ENCODE assay signal across 16 cellular contexts in genomic region chr1:167474191-167474641, GRCh38. TPM values are rescaled to one million over a fixed set of nuclear protein-coding genes. Genes with fewer than 3 reads are reported as not detected.
DNase-seq lines count a peak whose midpoint lies in the region; ATAC-seq and TF ChIP-seq lines count a peak whose summit lies in the region.
"Had no signal": no experiment of that assay in that cellular context is flagged by ENCODE, and none has a peak within 500 bp of the region (broad histone marks: within the 10 kb centered on the region; RNA-seq: fewer than 3 reads in every experiment).

No MANE protein-coding gene starts in this region.

- H3K27me3 Mint-ChIP-seq in CD8-positive, alpha-beta T cell (ENCODE audit: low read depth), result no peaks in the 10 kb centered on the region

- H3K4ac ChIP-seq in neuronal stem cell (ENCODE audit: low read length), result no peak overlapping the region
- no peak overlapping the region for H3K4ac ChIP-seq in mesenchymal stem cell (ENCODE audit: low read depth in 1 of 2, low read length in 2 of 2)

- POLR2A ChIA-PET in CD8-positive, alpha-beta T cell (lab: Charles Lee), result interaction anchor here (1.4 to 1.8 kb wide), 3 partner anchors 27 to 42 kb away, joined by 6 read pairs; no protein-coding TSS in a partner anchor

- peak overlapping the region; percentile 57 for H2AFZ ChIP-seq in neuronal stem cell (ENCODE audit: low read length)
- no peak overlapping the region for H2AFZ ChIP-seq in mesenchymal stem cell (ENCODE audit: low read depth, low read length)

- H3K9ac ChIP-seq in neuronal stem cell (ENCODE audit: low read depth, low read length, poor library complexity) (no peak overlapping the region), mesenchymal stem cell (ENCODE audit: low read length) (no peak overlapping the region)

- DNase-seq in CD8-positive, alpha-beta T cell, result peak in 4 of 7 experiments; percentile 43 to 71 (median 55)
- DNase-seq in T-helper 2 cell (peak in 4 of 5 experiments; percentile 47 to 72 (median 60)), neuronal stem cell (ENCODE audit: low spot score) (no peak), right cardiac atrium (no peak), Ammon's horn (ENCODE audit: low spot score) (no peak), mesenchymal stem cell (no peak)
- peak; percentile 29 for DNase-seq in activated T-helper 9 cell treated with anti-CD3 and anti-CD28 coated beads, Interleukin-2, amount 50 U/mL, for 16 hours (ENCODE audit: low read depth)
- DNase-seq: brain microvascular endothelial cell; glutamatergic neuron; IMR-90; NCI-H187; NK-92 treated with Interleukin-12 subunit alpha and Interleukin-12 subunit beta, amount 100 ng/mL, for 24 hours had no signal

- H3K27me3 ChIP-seq in CD8-positive, alpha-beta T cell (ENCODE audit: insufficient read depth, low read length), result no peaks in the 10 kb centered on the region
- H3K27me3 ChIP-seq in neuronal stem cell (ENCODE audit: control insufficient read depth in 3 of 3, insufficient read depth in 3 of 3, low read depth in 1 of 3, low read length in 3 of 3) (no peaks in the 10 kb centered on the region), right cardiac atrium (ENCODE audit: control insufficient read depth, insufficient read depth) (no peaks in the 10 kb centered on the region), mesenchymal stem cell (ENCODE audit: control insufficient read depth in 1 of 2, insufficient read depth in 1 of 2, low read length in 2 of 2) (peaks cover 5 to 13% of the 10 kb centered on the region in 2 experiments)
- H3K27me3 ChIP-seq: brain microvascular endothelial cell, vagina had no signal

- peak; percentile 82 for ATAC-seq in CD8-positive, alpha-beta T cell
- ATAC-seq in GM19467 (IDR thresholded peaks at IDR 0.05; ENCODE audit: unreplicated experiment) (no peak), right cardiac atrium (no peak)

- no peak overlapping the region for H3K23ac ChIP-seq in neuronal stem cell (ENCODE audit: low read depth, low read length, poor library complexity)
- no peak overlapping the region for H3K23ac ChIP-seq in mesenchymal stem cell (ENCODE audit: low read length in 2 of 2)

- peak overlapping the region; percentile 5 for H3K4me3 ChIP-seq in CD8-positive, alpha-beta T cell (ENCODE audit: low read depth, low read length)
- H3K4me3 ChIP-seq in neuronal stem cell (ENCODE audit: low read length in 2 of 2) (no peak overlapping the region), right cardiac atrium (ENCODE audit: low read length) (no peak overlapping the region), mesenchymal stem cell (ENCODE audit: insufficient read depth in 1 of 2, low read depth in 1 of 2, low read length in 2 of 2) (no peak overlapping the region)
- H3K4me3 ChIP-seq: SK-N-MC, vagina had no signal

- H2BK120ac ChIP-seq in neuronal stem cell (ENCODE audit: low read depth, low read length), result no peak overlapping the region
- H2BK120ac ChIP-seq in mesenchymal stem cell (ENCODE audit: low read depth, low read length), result no peak overlapping the region

- peaks cover 51% of the 10 kb centered on the region for H3K36me3 Mint-ChIP-seq in CD8-positive, alpha-beta T cell

- H3K36me3 ChIP-seq in CD8-positive, alpha-beta T cell (ENCODE audit: insufficient read depth, low read length), result no peaks in the 10 kb centered on the region
- H3K36me3 ChIP-seq in neuronal stem cell (replicated peaks in 1 of 2; ENCODE audit: control insufficient read depth in 2 of 2, insufficient read depth in 2 of 2, low read length in 2 of 2) (no peaks in the 10 kb centered on the region), mesenchymal stem cell (ENCODE audit: control insufficient read depth in 1 of 2, insufficient read depth in 2 of 2, low read depth in 1 of 2, low read length in 2 of 2) (no peaks in the 10 kb centered on the region)
- H3K36me3 ChIP-seq: brain microvascular endothelial cell, vagina had no signal

- H3K4me1 Mint-ChIP-seq in CD8-positive, alpha-beta T cell (ENCODE audit: low read depth), result peaks cover 91% of the 10 kb centered on the region

- H4K91ac ChIP-seq in neuronal stem cell (ENCODE audit: low read depth, low read length, poor library complexity), result no peak overlapping the region
- H4K91ac ChIP-seq in mesenchymal stem cell (ENCODE audit: low read length), result no peak overlapping the region

- H2BK15ac ChIP-seq in neuronal stem cell (ENCODE audit: low read length) (no peak overlapping the region), mesenchymal stem cell (ENCODE audit: low read depth, poor library complexity, severe bottlenecking) (no peak overlapping the region)

- H3K4me1 ChIP-seq in CD8-positive, alpha-beta T cell (ENCODE audit: insufficient read depth, low read length), result peaks cover 72% of the 10 kb centered on the region
- H3K4me1 ChIP-seq in neuronal stem cell (ENCODE audit: control insufficient read depth in 2 of 2, insufficient read depth in 1 of 2, low read depth in 1 of 2, low read length in 2 of 2), result peaks cover 19 to 28% of the 10 kb centered on the region in 2 donors
- no peaks in the 10 kb centered on the region for H3K4me1 ChIP-seq in right cardiac atrium (ENCODE audit: control insufficient read depth, insufficient read depth, low read length)
- no peaks in the 10 kb centered on the region for H3K4me1 ChIP-seq in mesenchymal stem cell (ENCODE audit: control insufficient read depth, insufficient read depth, low read depth, low read length)
- H3K4me1 ChIP-seq: vagina had no signal

- no CpG with 5 or more reads among the region's 5 CpGs for WGBS in neuronal stem cell (ENCODE audit: extremely low coverage in 2 of 2, insufficient read length in 2 of 2, insufficient replicate concordance in 1 of 2), 2 donors
- WGBS in right cardiac atrium, result 59% methylated on average over 5 of the region's 5 CpGs
- 85% methylated on average over 4 of the region's 5 CpGs for WGBS in mesenchymal stem cell

- no peak overlapping the region for H2BK12ac ChIP-seq in neuronal stem cell (ENCODE audit: low read length)
- H2BK12ac ChIP-seq in mesenchymal stem cell (ENCODE audit: low read length in 2 of 2), result no peak overlapping the region

- H3K18ac ChIP-seq in neuronal stem cell (ENCODE audit: low read length), result no peak overlapping the region
- H3K18ac ChIP-seq in mesenchymal stem cell (ENCODE audit: low read depth in 1 of 2, low read length in 2 of 2), result no peak overlapping the region

- H4K8ac ChIP-seq in neuronal stem cell (ENCODE audit: low read depth, low read length) (no peak overlapping the region), mesenchymal stem cell (ENCODE audit: low read length) (no peak overlapping the region)

- peak overlapping the region; percentile 78 for H3K4me3 Mint-ChIP-seq in CD8-positive, alpha-beta T cell

- H2AK5ac ChIP-seq in neuronal stem cell (ENCODE audit: low read depth, low read length), result no peak overlapping the region
- H2AK5ac ChIP-seq in mesenchymal stem cell (ENCODE audit: low read length, severe bottlenecking), result no peak overlapping the region

- H3K14ac ChIP-seq in neuronal stem cell (ENCODE audit: low read length) (no peak overlapping the region), mesenchymal stem cell (ENCODE audit: low read length in 2 of 2) (no peak overlapping the region)

- H3K79me1 ChIP-seq in neuronal stem cell (ENCODE audit: low read depth, low read length), result no peaks in the 10 kb centered on the region
- H3K79me1 ChIP-seq in mesenchymal stem cell (replicated peaks; ENCODE audit: low read length, poor library complexity, severe bottlenecking), result no peaks in the 10 kb centered on the region

- TF ChIP-seq CTCF in CD8-positive, alpha-beta T cell (IDR thresholded peaks at IDR 0.05), result no peak

- H3K27ac ChIP-seq in CD8-positive, alpha-beta T cell (ENCODE audit: low read depth, low read length), result no peak overlapping the region
- H3K27ac ChIP-seq in neuronal stem cell (replicated peaks; ENCODE audit: low read length) (no peak overlapping the region), right cardiac atrium (ENCODE audit: low read length) (no peak overlapping the region), mesenchymal stem cell (ENCODE audit: low read length, poor library complexity, severe bottlenecking) (no peak overlapping the region)
- H3K27ac ChIP-seq: brain microvascular endothelial cell, SK-N-MC, vagina had no signal

- CTCF ChIA-PET in CD8-positive, alpha-beta T cell (lab: Charles Lee), result interaction anchor here (1.1 to 1.5 kb wide), 5 partner anchors 9 to 73 kb away, joined by 4 to 6 read pairs (median 4); partner anchors contain the start of gene CD247

- H3K9me3 Mint-ChIP-seq in CD8-positive, alpha-beta T cell, result no peaks in the 10 kb centered on the region

- intact Hi-C loops in CD8-positive, alpha-beta T cell (cut with DNase I, micrococcal nuclease), result loop anchor here in 1 of 2 experiments (1.0 to 2.0 kb wide), 2 partner anchors 9 to 15 kb away; no protein-coding TSS in a partner anchor
- intact Hi-C loops in right cardiac atrium (cut with DNase I), result no loop called here

- H3K9me3 ChIP-seq in CD8-positive, alpha-beta T cell (ENCODE audit: low read length), result no peaks in the 10 kb centered on the region
- H3K9me3 ChIP-seq in neuronal stem cell (replicated peaks in 1 of 2; ENCODE audit: control insufficient read depth in 2 of 2, insufficient read depth in 1 of 2, low read depth in 1 of 2, low read length in 2 of 2) (peaks cover 0 to 2% of the 10 kb centered on the region in 2 donors), right cardiac atrium (ENCODE audit: control insufficient read depth, low read length) (no peaks in the 10 kb centered on the region), mesenchymal stem cell (ENCODE audit: control insufficient read depth, low read length) (peaks cover 3% of the 10 kb centered on the region)
- H3K9me3 ChIP-seq: vagina had no signal

- peak overlapping the region; percentile 91 for H3K27ac Mint-ChIP-seq in CD8-positive, alpha-beta T cell

- H2BK5ac ChIP-seq in neuronal stem cell (ENCODE audit: low read length), result no peak overlapping the region
- no peak overlapping the region for H2BK5ac ChIP-seq in mesenchymal stem cell (ENCODE audit: low read depth, low read length, poor library complexity, severe bottlenecking)

- H3K4me2 ChIP-seq in neuronal stem cell (ENCODE audit: insufficient read depth, low read length, poor library complexity, severe bottlenecking) (no peak overlapping the region), mesenchymal stem cell (ENCODE audit: low read length, poor library complexity, severe bottlenecking) (no peak overlapping the region)

RNA-seq across cellular contexts. Expression of gene CD247, which starts 44.1 kb away (rescaled TPM):
- total RNA-seq in CD8-positive, alpha-beta T cell, result 100 to 1,000 TPM; 327 to 331 TPM
- polyA plus RNA-seq in neuronal stem cell (2013, experiment 1 of 2), result 1.5 TPM
- polyA plus RNA-seq in neuronal stem cell (2013, experiment 2 of 2), result 1.5 TPM
- total RNA-seq in right cardiac atrium, result 1 to 10 TPM in 2 of 4 donors, under 1 TPM in 2; 0.32 to 1.5 (median 0.84) TPM
- polyA plus RNA-seq in right cardiac atrium, result 0.43 TPM
- polyA plus RNA-seq in mesenchymal stem cell (2013, experiment 1 of 2), result not detected
- not detected for polyA plus RNA-seq in mesenchymal stem cell (2013, experiment 2 of 2)
- total RNA-seq: IMR-90, kidney epithelial cell had no signal
- polyA plus RNA-seq: IMR-90 had no signal

Comparison
In these comparisons a context has a peak if more than half of its experiments do, and no peak if none do; other contexts are left out.
1. DNase-seq: peak in CD8-positive, alpha-beta T cell (4 of 7), T-helper 2 cell (4 of 5) and activated T-helper 9 cell treated with anti-CD3 and anti-CD28 coated beads, Interleukin-2, amount 50 U/mL, for 16 hours (single experiment); none in neuronal stem cell (single experiment), right cardiac atrium (0 of 3), Ammon's horn (single experiment) and mesenchymal stem cell (single experiment).
2. RNA of gene CD247, which starts 44.1 kb away (total RNA-seq): 327 to 331 TPM in CD8-positive, alpha-beta T cell; 0.32 to 1.5 TPM in right cardiac atrium; every median in the first group is over 100 times any median in the second.